ENCODE assay signal across 2 cellular contexts in the genomic region with DNA sequence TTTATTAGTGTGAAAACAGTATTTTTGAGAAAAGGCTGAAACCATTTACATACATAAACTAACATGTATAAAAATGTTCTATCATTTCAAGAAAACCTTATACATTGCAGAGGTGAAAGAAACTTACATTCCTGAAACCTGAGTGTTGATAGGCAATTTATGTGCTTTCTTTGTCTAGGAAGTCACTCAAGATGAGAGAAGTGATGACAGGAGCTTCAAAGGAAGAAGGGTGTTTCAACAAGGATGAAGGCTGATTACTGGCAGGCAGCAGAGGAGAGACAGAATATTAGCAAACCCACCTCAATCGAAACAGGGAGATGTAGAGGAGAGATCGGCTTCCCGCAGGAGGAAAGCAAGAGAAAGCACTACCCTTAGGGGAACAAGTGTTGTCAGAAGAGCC.
TF ChIP-seq lines count a peak whose summit lies in the region.

No MANE protein-coding gene starts in this region.

TF ChIP-seq in K562, 482 proteins besides CTCF, POLR2A, EP300 and RAD21 (continued from another document):
- TF ChIP-seq SAFB2 (IDR thresholded peaks at IDR 0.05; ENCODE audit: borderline replicate concordance, low read depth, low read length, severe bottlenecking) (no peak), ETV6 (IDR thresholded peaks at IDR 0.05; ENCODE audit: borderline replicate concordance in 1 of 2, low read depth in 2 of 2, low read length in 1 of 2) (no peak), ETV6 (CRISPR knock-in tag; IDR thresholded peaks at IDR 0.05; ENCODE audit: borderline replicate concordance) (no peak), PHF21A (IDR thresholded peaks at IDR 0.05; ENCODE audit: borderline replicate concordance, low read depth) (no peak)
- TF ChIP-seq, protein P1, sequence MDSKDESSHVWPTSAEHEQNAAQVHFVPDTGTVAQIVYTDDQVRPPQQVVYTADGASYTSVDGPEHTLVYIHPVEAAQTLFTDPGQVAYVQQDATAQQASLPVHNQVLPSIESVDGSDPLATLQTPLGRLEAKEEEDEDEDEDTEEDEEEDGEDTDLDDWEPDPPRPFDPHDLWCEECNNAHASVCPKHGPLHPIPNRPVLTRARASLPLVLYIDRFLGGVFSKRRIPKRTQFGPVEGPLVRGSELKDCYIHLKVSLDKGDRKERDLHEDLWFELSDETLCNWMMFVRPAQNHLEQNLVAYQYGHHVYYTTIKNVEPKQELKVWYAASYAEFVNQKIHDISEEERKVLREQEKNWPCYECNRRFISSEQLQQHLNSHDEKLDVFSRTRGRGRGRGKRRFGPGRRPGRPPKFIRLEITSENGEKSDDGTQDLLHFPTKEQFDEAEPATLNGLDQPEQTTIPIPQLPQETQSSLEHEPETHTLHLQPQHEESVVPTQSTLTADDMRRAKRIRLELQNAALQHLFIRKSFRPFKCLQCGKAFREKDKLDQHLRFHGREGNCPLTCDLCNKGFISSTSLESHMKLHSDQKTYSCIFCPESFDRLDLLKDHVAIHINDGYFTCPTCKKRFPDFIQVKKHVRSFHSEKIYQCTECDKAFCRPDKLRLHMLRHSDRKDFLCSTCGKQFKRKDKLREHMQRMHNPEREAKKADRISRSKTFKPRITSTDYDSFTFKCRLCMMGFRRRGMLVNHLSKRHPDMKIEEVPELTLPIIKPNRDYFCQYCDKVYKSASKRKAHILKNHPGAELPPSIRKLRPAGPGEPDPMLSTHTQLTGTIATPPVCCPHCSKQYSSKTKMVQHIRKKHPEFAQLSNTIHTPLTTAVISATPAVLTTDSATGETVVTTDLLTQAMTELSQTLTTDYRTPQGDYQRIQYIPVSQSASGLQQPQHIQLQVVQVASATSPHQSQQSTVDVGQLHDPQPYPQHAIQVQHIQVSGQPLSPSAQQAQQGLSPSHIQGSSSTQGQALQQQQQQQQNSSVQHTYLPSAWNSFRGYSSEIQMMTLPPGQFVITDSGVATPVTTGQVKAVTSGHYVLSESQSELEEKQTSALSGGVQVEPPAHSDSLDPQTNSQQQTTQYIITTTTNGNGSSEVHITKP (IDR thresholded peaks at IDR 0.05; ENCODE audit: partially characterized antibody) = no peak
- TF ChIP-seq, protein P2, sequence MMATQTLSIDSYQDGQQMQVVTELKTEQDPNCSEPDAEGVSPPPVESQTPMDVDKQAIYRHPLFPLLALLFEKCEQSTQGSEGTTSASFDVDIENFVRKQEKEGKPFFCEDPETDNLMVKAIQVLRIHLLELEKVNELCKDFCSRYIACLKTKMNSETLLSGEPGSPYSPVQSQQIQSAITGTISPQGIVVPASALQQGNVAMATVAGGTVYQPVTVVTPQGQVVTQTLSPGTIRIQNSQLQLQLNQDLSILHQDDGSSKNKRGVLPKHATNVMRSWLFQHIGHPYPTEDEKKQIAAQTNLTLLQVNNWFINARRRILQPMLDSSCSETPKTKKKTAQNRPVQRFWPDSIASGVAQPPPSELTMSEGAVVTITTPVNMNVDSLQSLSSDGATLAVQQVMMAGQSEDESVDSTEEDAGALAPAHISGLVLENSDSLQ (IDR thresholded peaks at IDR 0.05) = 0 out of 2 replicates have a peak, but pooled peaks have one; percentile 6
- TF ChIP-seq, protein P3, sequence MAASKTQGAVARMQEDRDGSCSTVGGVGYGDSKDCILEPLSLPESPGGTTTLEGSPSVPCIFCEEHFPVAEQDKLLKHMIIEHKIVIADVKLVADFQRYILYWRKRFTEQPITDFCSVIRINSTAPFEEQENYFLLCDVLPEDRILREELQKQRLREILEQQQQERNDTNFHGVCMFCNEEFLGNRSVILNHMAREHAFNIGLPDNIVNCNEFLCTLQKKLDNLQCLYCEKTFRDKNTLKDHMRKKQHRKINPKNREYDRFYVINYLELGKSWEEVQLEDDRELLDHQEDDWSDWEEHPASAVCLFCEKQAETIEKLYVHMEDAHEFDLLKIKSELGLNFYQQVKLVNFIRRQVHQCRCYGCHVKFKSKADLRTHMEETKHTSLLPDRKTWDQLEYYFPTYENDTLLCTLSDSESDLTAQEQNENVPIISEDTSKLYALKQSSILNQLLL (CRISPR knock-in tag; IDR thresholded peaks at IDR 0.05; ENCODE audit: borderline replicate concordance) = no peak
TF ChIP-seq in K562: peak in this region for 2.

TF ChIP-seq in neural cell, 6 proteins besides CTCF, POLR2A, EP300 and RAD21 (continued from another document):
- TF ChIP-seq, protein P4, sequence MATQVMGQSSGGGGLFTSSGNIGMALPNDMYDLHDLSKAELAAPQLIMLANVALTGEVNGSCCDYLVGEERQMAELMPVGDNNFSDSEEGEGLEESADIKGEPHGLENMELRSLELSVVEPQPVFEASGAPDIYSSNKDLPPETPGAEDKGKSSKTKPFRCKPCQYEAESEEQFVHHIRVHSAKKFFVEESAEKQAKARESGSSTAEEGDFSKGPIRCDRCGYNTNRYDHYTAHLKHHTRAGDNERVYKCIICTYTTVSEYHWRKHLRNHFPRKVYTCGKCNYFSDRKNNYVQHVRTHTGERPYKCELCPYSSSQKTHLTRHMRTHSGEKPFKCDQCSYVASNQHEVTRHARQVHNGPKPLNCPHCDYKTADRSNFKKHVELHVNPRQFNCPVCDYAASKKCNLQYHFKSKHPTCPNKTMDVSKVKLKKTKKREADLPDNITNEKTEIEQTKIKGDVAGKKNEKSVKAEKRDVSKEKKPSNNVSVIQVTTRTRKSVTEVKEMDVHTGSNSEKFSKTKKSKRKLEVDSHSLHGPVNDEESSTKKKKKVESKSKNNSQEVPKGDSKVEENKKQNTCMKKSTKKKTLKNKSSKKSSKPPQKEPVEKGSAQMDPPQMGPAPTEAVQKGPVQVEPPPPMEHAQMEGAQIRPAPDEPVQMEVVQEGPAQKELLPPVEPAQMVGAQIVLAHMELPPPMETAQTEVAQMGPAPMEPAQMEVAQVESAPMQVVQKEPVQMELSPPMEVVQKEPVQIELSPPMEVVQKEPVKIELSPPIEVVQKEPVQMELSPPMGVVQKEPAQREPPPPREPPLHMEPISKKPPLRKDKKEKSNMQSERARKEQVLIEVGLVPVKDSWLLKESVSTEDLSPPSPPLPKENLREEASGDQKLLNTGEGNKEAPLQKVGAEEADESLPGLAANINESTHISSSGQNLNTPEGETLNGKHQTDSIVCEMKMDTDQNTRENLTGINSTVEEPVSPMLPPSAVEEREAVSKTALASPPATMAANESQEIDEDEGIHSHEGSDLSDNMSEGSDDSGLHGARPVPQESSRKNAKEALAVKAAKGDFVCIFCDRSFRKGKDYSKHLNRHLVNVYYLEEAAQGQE (IDR thresholded peaks at IDR 0.05; ENCODE audit: borderline replicate concordance) = peak; percentile 32
- no peak for TF ChIP-seq MXI1 (conservative IDR thresholded peaks at IDR 0.05; ENCODE audit: poor library complexity, severe bottlenecking)
- no peak for TF ChIP-seq EZH2 (IDR thresholded peaks at IDR 0.05; ENCODE audit: borderline replicate concordance, insufficient read depth, low read length, poor library complexity, severe bottlenecking)
- peak; percentile 88 for TF ChIP-seq POLR2AphosphoS5 (IDR thresholded peaks at IDR 0.05)
- TF ChIP-seq SMC3 (conservative IDR thresholded peaks at IDR 0.05; ENCODE audit: poor library complexity) = no peak
